In genomic region chr7:7868245-7868899, GRCh38 we compare ENCODE assay signal across 13 cellular contexts.
DNase-seq lines count a peak whose midpoint lies in the region; ATAC-seq, FAIRE-seq and TF ChIP-seq lines count a peak whose summit lies in the region.
"Had no signal": no experiment of that assay in that cellular context is flagged by ENCODE, and none has a peak within 500 bp of the region (broad histone marks: within the 10 kb centered on the region; RNA-seq: fewer than 3 reads in every experiment).

No MANE protein-coding gene starts in this region.

- BruUV-seq in HepG2 (replicated peaks; lab: Mats Ljungman, UMichigan): no TSS peak

- POLR2A ChIA-PET in HepG2 (lab: Yijun Ruan, JAX): no interaction called here

- peak in 3 of 4 donors; percentile 23 to 57 (median 40) for ATAC-seq in right lobe of liver
- no peak for ATAC-seq in HepG2
- peak; percentile 64 to 85 for ATAC-seq in right cardiac atrium
- ATAC-seq in GM18858 (IDR thresholded peaks at IDR 0.05; ENCODE audit: unreplicated experiment): no peak
- no peak for ATAC-seq in HG03135 (IDR thresholded peaks at IDR 0.05; ENCODE audit: unreplicated experiment)

- whole genome bisulfite sequencing in right lobe of liver (ENCODE audit: insufficient coverage, low coverage, low lambda C conversion rate, missing lambda C conversion rate): 43% methylated on average over 7 of the region's 7 CpGs
- 88% methylated on average over 7 of the region's 7 CpGs for whole genome bisulfite sequencing in HepG2 (ENCODE audit: low lambda C conversion rate)
- 50% methylated on average over 7 of the region's 7 CpGs for whole genome bisulfite sequencing in right cardiac atrium

- no peak for TF ChIP-seq EP300 in HepG2 (IDR thresholded peaks at IDR 0.05; ENCODE audit: low read depth in 2 of 2, low read length in 2 of 2)
- TF ChIP-seq EP300 in HepG2 (CRISPR knock-in tag; IDR thresholded peaks at IDR 0.05; ENCODE audit: borderline replicate concordance): no peak

- no peaks in the 10 kb centered on the region for H3K27me3 ChIP-seq in right lobe of liver
- no peaks in the 10 kb centered on the region for H3K27me3 ChIP-seq in HepG2 (ENCODE audit: control insufficient read depth in 1 of 2, insufficient read depth in 2 of 2, low read length in 2 of 2)
- H3K27me3 ChIP-seq in right cardiac atrium (ENCODE audit: control insufficient read depth, insufficient read depth): no peaks in the 10 kb centered on the region
- no peaks in the 10 kb centered on the region for H3K27me3 ChIP-seq in brain microvascular endothelial cell (replicated peaks)
- H3K27me3 ChIP-seq: pancreas had no signal

- no peak for TF ChIP-seq CTCF in right lobe of liver (IDR thresholded peaks at IDR 0.05)
- TF ChIP-seq CTCF in HepG2 (CRISPR knock-in tag; IDR thresholded peaks at IDR 0.05): no peak
- TF ChIP-seq CTCF in brain microvascular endothelial cell (IDR thresholded peaks at IDR 0.05; ENCODE audit: low read depth, low read length, missing control alignments): no peak

- H3K9me3 ChIP-seq in right lobe of liver (no peaks in the 10 kb centered on the region), HepG2 (ENCODE audit: low read length) (no peaks in the 10 kb centered on the region), right cardiac atrium (ENCODE audit: control insufficient read depth, low read length) (no peaks in the 10 kb centered on the region)
- H3K9me3 ChIP-seq: pancreas had no signal

- CTCF ChIA-PET in HepG2 (lab: Yijun Ruan, JAX; ENCODE audit: low intra/inter-chr PET ratio, low total read pairs): no interaction called here

- H2AFZ ChIP-seq in HepG2 (ENCODE audit: low read length): no peak overlapping the region

- H3K4me1 ChIP-seq in right lobe of liver: no peaks in the 10 kb centered on the region
- H3K4me1 ChIP-seq in HepG2 (ENCODE audit: insufficient read depth, low read length): no peaks in the 10 kb centered on the region
- peaks cover 2% of the 10 kb centered on the region for H3K4me1 ChIP-seq in right cardiac atrium (ENCODE audit: control insufficient read depth, insufficient read depth, low read length)
- H3K4me1 ChIP-seq: pancreas had no signal

- in situ Hi-C loops in HepG2 (cut with HindIII; ENCODE audit: extremely low pct_ligation_motif_present, low pct_unique_long_range_greater_than_20kb): no loop called here
- in situ Hi-C loops in brain microvascular endothelial cell (cut with HindIII; ENCODE audit: low pct_ligation_motif_present, low sequenced_read_pairs): no loop called here

- H3K79me2 ChIP-seq in HepG2 (ENCODE audit: insufficient read depth, low read length): no peaks in the 10 kb centered on the region

- intact Hi-C loops in right lobe of liver (cut with DNase I) (no loop called here), HepG2 (cut with micrococcal nuclease; ENCODE audit: unreplicated experiment) (no loop called here), right cardiac atrium (cut with DNase I) (no loop called here)

- no peak for TF ChIP-seq RAD21 in HepG2 (CRISPR knock-in tag; IDR thresholded peaks at IDR 0.05)

- no peak for TF ChIP-seq POLR2A in right lobe of liver (IDR thresholded peaks at IDR 0.05)
- TF ChIP-seq POLR2A in HepG2 (IDR thresholded peaks at IDR 0.05; ENCODE audit: insufficient read depth in 1 of 2, low read depth in 2 of 2, low read length in 2 of 2): no peak

- DNase-seq in right lobe of liver (no peak), HepG2 (ENCODE audit: low spot score) (no peak), NOMO-1 (lab: John Stamatoyannopoulos, UW; ENCODE audit: unreplicated experiment in 2 of 2) (peak; percentile 71 to 85), right cardiac atrium (peak in 1 of 3 donors; percentile 46), RCC 7860 (ENCODE audit: low spot score) (no peak), brain microvascular endothelial cell (no peak)
- DNase-seq: pancreas, T-helper 1 cell had no signal

- H4K20me1 ChIP-seq in HepG2 (ENCODE audit: insufficient read depth, low read length): no peaks in the 10 kb centered on the region

- H3K36me3 ChIP-seq in right lobe of liver (no peaks in the 10 kb centered on the region), HepG2 (replicated peaks in 1 of 2; ENCODE audit: control insufficient read depth in 1 of 2, insufficient read depth in 2 of 2, low read length in 2 of 2) (no peaks in the 10 kb centered on the region), brain microvascular endothelial cell (replicated peaks) (no peaks in the 10 kb centered on the region)
- H3K36me3 ChIP-seq: pancreas had no signal

- H3K4me3 ChIP-seq in right lobe of liver (no peak overlapping the region), HepG2 (replicated peaks in 1 of 3; ENCODE audit: insufficient read depth in 1 of 3, low read depth in 2 of 3, low read length in 3 of 3) (no peak overlapping the region), right cardiac atrium (ENCODE audit: low read length) (no peak overlapping the region), brain microvascular endothelial cell (ENCODE audit: low read depth, low read length) (no peak overlapping the region)
- H3K4me3 ChIP-seq: pancreas had no signal

- H3K4me2 ChIP-seq in HepG2 (ENCODE audit: low read depth, low read length): no peak overlapping the region

- no peak for FAIRE-seq in HepG2 (lab: Jason Lieb, UNC)
- no peak for FAIRE-seq in RCC 7860 (lab: Jason Lieb, UNC)
- FAIRE-seq: astrocyte, keratinocyte, pancreas had no signal

- H3K9ac ChIP-seq in HepG2 (ENCODE audit: insufficient read depth, low read depth, low read length): no peak overlapping the region

- H3K27ac ChIP-seq in right lobe of liver (no peak overlapping the region), HepG2 (ENCODE audit: extremely low read length, insufficient read depth, low read length) (no peak overlapping the region), right cardiac atrium (ENCODE audit: low read length) (no peak overlapping the region), brain microvascular endothelial cell (no peak overlapping the region)
- H3K27ac ChIP-seq: epithelial cell of prostate, pancreas had no signal

TF ChIP-seq in HepG2, 621 proteins besides CTCF, POLR2A, EP300 and RAD21:
- TF ChIP-seq SUZ12 (IDR thresholded peaks at IDR 0.05; ENCODE audit: low read depth, low read length): no peak
- no peak for TF ChIP-seq ZNF580 (CRISPR knock-in tag; IDR thresholded peaks at IDR 0.05; ENCODE audit: borderline replicate concordance, low read depth)
- TF ChIP-seq NR2C2 (CRISPR knock-in tag; IDR thresholded peaks at IDR 0.05; ENCODE audit: borderline replicate concordance): no peak
- no peak for TF ChIP-seq ARHGAP35 (CRISPR knock-in tag; IDR thresholded peaks at IDR 0.05; ENCODE audit: borderline replicate concordance)

Comparison
In these comparisons a context has a peak if more than half of its experiments do, and no peak if none do; other contexts are left out.
1. ATAC-seq: peak in right lobe of liver (3 of 4) and right cardiac atrium (2 of 2); none in HepG2 (single experiment), GM18858 (single experiment) and HG03135 (single experiment).
2. DNase-seq: peak in NOMO-1 (2 of 2); none in right lobe of liver (0 of 3), HepG2 (single experiment), RCC 7860 (single experiment) and brain microvascular endothelial cell (single experiment).